ENCODE assay signal across 8 cellular contexts in genomic region chr2:151973901-151974199, GRCh38.
DNase-seq lines count a peak whose midpoint lies in the region; ATAC-seq and TF ChIP-seq lines count a peak whose summit lies in the region.

No MANE protein-coding gene starts in this region.

- H3K27ac Mint-ChIP-seq in stimulated activated naive CD8-positive, alpha-beta T cell treated with anti-CD3 and anti-CD28 coated beads, Interleukin-15, amount 100 ng/mL, for 72 hours: no peak overlapping the region

- no peak for TF ChIP-seq CTCF in astrocyte of the cerebellum (IDR thresholded peaks at IDR 0.05; ENCODE audit: low read depth, low read length, missing control alignments)

- in situ Hi-C loops in astrocyte of the cerebellum (cut with HindIII; ENCODE audit: low sequenced_read_pairs): no loop called here

- H3K4me1 Mint-ChIP-seq in stimulated activated naive CD8-positive, alpha-beta T cell treated with anti-CD3 and anti-CD28 coated beads, Interleukin-15, amount 100 ng/mL, for 72 hours: peaks cover 20% of the 10 kb centered on the region

- H3K4me3 ChIP-seq in astrocyte of the cerebellum (ENCODE audit: low read depth, low read length): peak overlapping the region; percentile 10

- DNase-seq in C1 segment of cervical spinal cord (lab: John Stamatoyannopoulos, UW): peak in 12 of 14 donors; percentile 16 to 92 (median 57)
- peak; percentile 38 to 86 (median 70) for DNase-seq in NCI-H1417 (lab: John Stamatoyannopoulos, UW)
- DNase-seq in astrocyte of the cerebellum (ENCODE audit: low read depth): peak; percentile 12
- DNase-seq in iPS DF 4.7 (ENCODE audit: extremely low read depth, low spot score): peak; percentile 7
- DNase-seq in stimulated activated naive CD8-positive, alpha-beta T cell treated with anti-CD3 and anti-CD28 coated beads, Interleukin-15, amount 100 ng/mL, for 72 hours: no peak

- ATAC-seq in stimulated activated naive CD8-positive, alpha-beta T cell treated with anti-CD3 and anti-CD28 coated beads, Interleukin-15, amount 100 ng/mL, for 72 hours: no peak
- no peak for ATAC-seq in GM21447 (IDR thresholded peaks at IDR 0.05; ENCODE audit: unreplicated experiment)
- ATAC-seq in GM19324 (IDR thresholded peaks at IDR 0.05; ENCODE audit: low FRiP score, unreplicated experiment): no peak
- ATAC-seq in GM21381 (IDR thresholded peaks at IDR 0.05; ENCODE audit: unreplicated experiment): no peak

- H3K4me3 Mint-ChIP-seq in stimulated activated naive CD8-positive, alpha-beta T cell treated with anti-CD3 and anti-CD28 coated beads, Interleukin-15, amount 100 ng/mL, for 72 hours: no peak overlapping the region

- no peaks in the 10 kb centered on the region for H3K9me3 Mint-ChIP-seq in stimulated activated naive CD8-positive, alpha-beta T cell treated with anti-CD3 and anti-CD28 coated beads, Interleukin-15, amount 100 ng/mL, for 72 hours

- peaks cover 16% of the 10 kb centered on the region for H3K27me3 Mint-ChIP-seq in stimulated activated naive CD8-positive, alpha-beta T cell treated with anti-CD3 and anti-CD28 coated beads, Interleukin-15, amount 100 ng/mL, for 72 hours

Comparison
In these comparisons a context has a peak if more than half of its experiments do, and no peak if none do; other contexts are left out.
1. DNase-seq: peak in C1 segment of cervical spinal cord (12 of 14), NCI-H1417 (3 of 3), astrocyte of the cerebellum (single experiment) and iPS DF 4.7 (single experiment); none in stimulated activated naive CD8-positive, alpha-beta T cell treated with anti-CD3 and anti-CD28 coated beads, Interleukin-15, amount 100 ng/mL, for 72 hours (0 of 2).